8 cellular contexts compared by ENCODE assay signal in the genomic region with DNA sequence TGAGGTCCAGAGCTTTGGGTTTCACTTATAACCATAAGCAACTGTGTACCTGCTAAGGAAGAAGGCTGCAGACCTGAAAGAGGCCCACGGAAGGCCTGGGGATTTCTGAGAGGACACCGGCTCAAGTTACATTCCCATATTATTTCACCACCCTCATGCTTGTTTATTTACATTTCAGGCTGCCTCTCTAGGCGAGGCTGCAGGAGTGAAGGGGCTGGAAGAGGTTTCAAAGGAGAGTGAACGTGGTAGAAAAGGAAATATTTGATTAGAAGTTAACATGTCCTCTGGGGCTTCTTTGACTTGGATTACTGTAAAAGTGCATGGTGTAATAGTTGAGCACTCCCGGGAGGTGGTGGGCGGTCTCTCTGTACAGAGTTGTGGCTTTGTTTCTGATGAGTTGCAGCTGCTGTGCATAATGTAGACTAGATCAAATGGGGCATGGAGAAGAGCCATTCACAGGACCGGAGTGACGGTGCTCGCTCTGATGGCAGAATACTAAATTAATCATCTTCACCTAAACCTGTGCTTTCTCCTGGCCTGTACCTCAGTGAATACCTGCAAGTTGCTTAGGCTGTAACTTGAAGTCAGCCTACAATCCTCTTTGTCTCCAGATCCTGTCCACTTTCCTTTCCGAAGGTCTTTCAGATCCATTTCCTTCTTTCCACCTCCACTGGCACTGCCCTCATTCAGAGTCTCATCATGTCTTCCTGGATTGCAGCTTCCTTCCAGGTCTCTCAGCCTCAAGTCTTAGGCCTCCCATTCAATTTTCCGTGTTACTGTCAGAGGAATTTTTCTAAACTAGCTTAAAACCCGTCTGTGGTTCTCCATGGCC. TPM values are rescaled to one million over a fixed set of nuclear protein-coding genes. Genes with fewer than 3 reads are reported as not detected.
A peak's percentile ranks its signal among the peaks of the same experiment; 100 is the strongest.
DNase-seq lines count a peak whose midpoint lies in the region; ATAC-seq, FAIRE-seq and TF ChIP-seq lines count a peak whose summit lies in the region.

No MANE protein-coding gene starts in this region.

- ATAC-seq in aorta (ENCODE audit: low FRiP score), result no peak

- H3K27me3 ChIP-seq in aorta (ENCODE audit: control insufficient read depth in 1 of 2, insufficient read depth in 2 of 2, low read length in 1 of 2), result no peaks in the 10 kb centered on the region

- POLR2A ChIA-PET in HEK293 (lab: Yijun Ruan, JAX), result no interaction called here

- H3K9me3 ChIP-seq in HEK293 (ENCODE audit: control insufficient read depth, insufficient read depth, low read depth, low read length) (no peaks in the 10 kb centered on the region), aorta (ENCODE audit: control insufficient read depth, low read length) (no peaks in the 10 kb centered on the region)

- FAIRE-seq in D721Med (lab: Jason Lieb, UNC), result no peak

- CTCF ChIA-PET in HEK293 (lab: Yijun Ruan, JAX), result interaction anchor here (0.7 to 2.1 kb wide), 5 partner anchors 19 to 50 kb away, joined by 3 to 11 read pairs (median 4); no protein-coding TSS in a partner anchor

- 88 to 91% methylated on average over 12 of the region's 12 CpGs for WGBS in aorta, 2 donors

- H3K36me3 ChIP-seq in HEK293 (ENCODE audit: control insufficient read depth in 2 of 2, insufficient read depth in 1 of 2, low read length in 2 of 2) (peaks cover 0 to 3% of the 10 kb centered on the region in 2 experiments; a peak in 1 of 3 replicates), aorta (ENCODE audit: control insufficient read depth in 1 of 2, insufficient read depth in 2 of 2, low read length in 1 of 2) (no peaks in the 10 kb centered on the region)

- DNase-seq in RPMI7951 (ENCODE audit: low read depth) (peak; percentile 56), epithelial cell of esophagus (ENCODE audit: low read depth) (peak; percentile 63), skeletal muscle cell (ENCODE audit: low read depth) (peak; percentile 84), D721Med (ENCODE audit: insufficient read length, low spot score) (no peak), OCI-M1 (lab: John Stamatoyannopoulos, UW) (no peak), aorta (no peak)

- H3K27ac ChIP-seq in C4-2B (peak overlapping the region; percentile 53), HEK293 (ENCODE audit: extremely low read depth, low read depth, low read length) (peak overlapping the region; percentile 85), aorta (ENCODE audit: low read depth in 1 of 2, low read length in 2 of 2) (no peak overlapping the region)

- intact Hi-C loops in aorta (cut with DNase I), result loop anchor here in 1 of 2 donors (10.0 kb wide), 1 partner anchor 82 kb away; a partner anchor contains a TSS

- TF ChIP-seq CTCF in C4-2B (conservative IDR thresholded peaks at IDR 0.05) (no peak), HEK293 (tag by site-specific recombination; IDR thresholded peaks at IDR 0.05) (no peak), epithelial cell of esophagus (IDR thresholded peaks at IDR 0.05; ENCODE audit: insufficient read depth, low read depth, low read length, missing control alignments) (no peak), D721Med (IDR thresholded peaks at IDR 0.05; ENCODE audit: insufficient read depth, missing control alignments) (no peak)

- peaks cover 28% of the 10 kb centered on the region for H3K4me1 ChIP-seq in HEK293 (ENCODE audit: control insufficient read depth, insufficient read depth, low read length)
- peaks cover 0 to 2% of the 10 kb centered on the region in 2 donors for H3K4me1 ChIP-seq in aorta (ENCODE audit: control insufficient read depth in 1 of 2, insufficient read depth in 2 of 2, low read length in 2 of 2)

- H3K4me3 ChIP-seq in HEK293 (ENCODE audit: low read depth, low read length), result no peak overlapping the region
- no peak overlapping the region for H3K4me3 ChIP-seq in epithelial cell of esophagus (ENCODE audit: low read length)
- H3K4me3 ChIP-seq in skeletal muscle cell (ENCODE audit: low read depth, low read length), result peak overlapping the region; percentile 3
- H3K4me3 ChIP-seq in aorta (ENCODE audit: low read length in 2 of 2), result no peak overlapping the region

TF ChIP-seq in HEK293, 187 proteins besides CTCF, POLR2A, EP300 and RAD21 (continues in another document):
- TF ChIP-seq FEZF1 (tag by site-specific recombination; IDR thresholded peaks at IDR 0.05) (peak; percentile 99), ZFP3 (tag by site-specific recombination; IDR thresholded peaks at IDR 0.05; ENCODE audit: low read depth) (no peak), GFI1B (tag by site-specific recombination; IDR thresholded peaks at IDR 0.05) (0 out of 2 replicates have a peak, but pooled peaks have one; percentile 12), ZNF664 (tag by site-specific recombination; IDR thresholded peaks at IDR 0.05) (no peak), ZNF76 (tag by site-specific recombination; IDR thresholded peaks at IDR 0.05; ENCODE audit: borderline replicate concordance, low read depth) (no peak), HOXA7 (CRISPR knock-in tag; IDR thresholded peaks at IDR 0.05; ENCODE audit: borderline replicate concordance) (no peak), REPIN1 (tag by site-specific recombination; IDR thresholded peaks at IDR 0.05; ENCODE audit: low read depth) (0 out of 2 replicates have a peak, but pooled peaks have one; percentile 35), KLF10 (tag by site-specific recombination; IDR thresholded peaks at IDR 0.05) (peak; percentile 53; the same call in 1 of the 2 replicates), ZNF670 (tag by site-specific recombination; IDR thresholded peaks at IDR 0.05; ENCODE audit: low read depth) (no peak), ZNF10 (tag by site-specific recombination; IDR thresholded peaks at IDR 0.05) (peak; percentile 67; the same call in 1 of the 2 replicates), ZNF629 (tag by site-specific recombination; IDR thresholded peaks at IDR 0.05) (peak; percentile 82), ZNF324 (tag by site-specific recombination; IDR thresholded peaks at IDR 0.05) (no peak; the same call in 1 of the 2 replicates), ZNF24 (tag by site-specific recombination; IDR thresholded peaks at IDR 0.05) (peak; percentile 84)
- TF ChIP-seq, protein P1, sequence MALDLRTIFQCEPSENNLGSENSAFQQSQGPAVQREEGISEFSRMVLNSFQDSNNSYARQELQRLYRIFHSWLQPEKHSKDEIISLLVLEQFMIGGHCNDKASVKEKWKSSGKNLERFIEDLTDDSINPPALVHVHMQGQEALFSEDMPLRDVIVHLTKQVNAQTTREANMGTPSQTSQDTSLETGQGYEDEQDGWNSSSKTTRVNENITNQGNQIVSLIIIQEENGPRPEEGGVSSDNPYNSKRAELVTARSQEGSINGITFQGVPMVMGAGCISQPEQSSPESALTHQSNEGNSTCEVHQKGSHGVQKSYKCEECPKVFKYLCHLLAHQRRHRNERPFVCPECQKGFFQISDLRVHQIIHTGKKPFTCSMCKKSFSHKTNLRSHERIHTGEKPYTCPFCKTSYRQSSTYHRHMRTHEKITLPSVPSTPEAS (tag by site-specific recombination; IDR thresholded peaks at IDR 0.05), result peak; percentile 35; the same call in 1 of the 2 replicates
- TF ChIP-seq, protein P2, sequence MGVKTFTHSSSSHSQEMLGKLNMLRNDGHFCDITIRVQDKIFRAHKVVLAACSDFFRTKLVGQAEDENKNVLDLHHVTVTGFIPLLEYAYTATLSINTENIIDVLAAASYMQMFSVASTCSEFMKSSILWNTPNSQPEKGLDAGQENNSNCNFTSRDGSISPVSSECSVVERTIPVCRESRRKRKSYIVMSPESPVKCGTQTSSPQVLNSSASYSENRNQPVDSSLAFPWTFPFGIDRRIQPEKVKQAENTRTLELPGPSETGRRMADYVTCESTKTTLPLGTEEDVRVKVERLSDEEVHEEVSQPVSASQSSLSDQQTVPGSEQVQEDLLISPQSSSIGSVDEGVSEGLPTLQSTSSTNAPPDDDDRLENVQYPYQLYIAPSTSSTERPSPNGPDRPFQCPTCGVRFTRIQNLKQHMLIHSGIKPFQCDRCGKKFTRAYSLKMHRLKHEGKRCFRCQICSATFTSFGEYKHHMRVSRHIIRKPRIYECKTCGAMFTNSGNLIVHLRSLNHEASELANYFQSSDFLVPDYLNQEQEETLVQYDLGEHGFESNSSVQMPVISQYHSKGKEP (tag by site-specific recombination; IDR thresholded peaks at IDR 0.05), result peak; percentile 96
- TF ChIP-seq, protein P3, sequence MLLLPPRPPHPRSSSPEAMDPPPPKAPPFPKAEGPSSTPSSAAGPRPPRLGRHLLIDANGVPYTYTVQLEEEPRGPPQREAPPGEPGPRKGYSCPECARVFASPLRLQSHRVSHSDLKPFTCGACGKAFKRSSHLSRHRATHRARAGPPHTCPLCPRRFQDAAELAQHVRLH (tag by site-specific recombination; IDR thresholded peaks at IDR 0.05), result peak; percentile 87
- TF ChIP-seq, protein P4, sequence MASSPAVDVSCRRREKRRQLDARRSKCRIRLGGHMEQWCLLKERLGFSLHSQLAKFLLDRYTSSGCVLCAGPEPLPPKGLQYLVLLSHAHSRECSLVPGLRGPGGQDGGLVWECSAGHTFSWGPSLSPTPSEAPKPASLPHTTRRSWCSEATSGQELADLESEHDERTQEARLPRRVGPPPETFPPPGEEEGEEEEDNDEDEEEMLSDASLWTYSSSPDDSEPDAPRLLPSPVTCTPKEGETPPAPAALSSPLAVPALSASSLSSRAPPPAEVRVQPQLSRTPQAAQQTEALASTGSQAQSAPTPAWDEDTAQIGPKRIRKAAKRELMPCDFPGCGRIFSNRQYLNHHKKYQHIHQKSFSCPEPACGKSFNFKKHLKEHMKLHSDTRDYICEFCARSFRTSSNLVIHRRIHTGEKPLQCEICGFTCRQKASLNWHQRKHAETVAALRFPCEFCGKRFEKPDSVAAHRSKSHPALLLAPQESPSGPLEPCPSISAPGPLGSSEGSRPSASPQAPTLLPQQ (tag by site-specific recombination; IDR thresholded peaks at IDR 0.05), result peak; percentile 55; the same call in 1 of the 2 replicates
- TF ChIP-seq, protein P5, sequence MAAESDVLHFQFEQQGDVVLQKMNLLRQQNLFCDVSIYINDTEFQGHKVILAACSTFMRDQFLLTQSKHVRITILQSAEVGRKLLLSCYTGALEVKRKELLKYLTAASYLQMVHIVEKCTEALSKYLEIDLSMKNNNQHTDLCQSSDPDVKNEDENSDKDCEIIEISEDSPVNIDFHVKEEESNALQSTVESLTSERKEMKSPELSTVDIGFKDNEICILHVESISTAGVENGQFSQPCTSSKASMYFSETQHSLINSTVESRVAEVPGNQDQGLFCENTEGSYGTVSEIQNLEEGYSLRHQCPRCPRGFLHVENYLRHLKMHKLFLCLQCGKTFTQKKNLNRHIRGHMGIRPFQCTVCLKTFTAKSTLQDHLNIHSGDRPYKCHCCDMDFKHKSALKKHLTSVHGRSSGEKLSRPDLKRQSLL (tag by site-specific recombination; IDR thresholded peaks at IDR 0.05), result no peak

RNA-seq across cellular contexts. Expression of a gene that starts 1.9 kb away (rescaled TPM):
- total RNA-seq in RPMI7951 (2014; rRNA removed; shearing (Covaris generic)), result 31.8 and 61.6 TPM in 2 replicates
- total RNA-seq in aorta, result 10 to 100 TPM; 48.8 to 58.5 TPM
- polyA plus RNA-seq in aorta, result 1 to 10 TPM; 4.1 to 6.5 TPM

RNA-seq across cellular contexts. Expression of a gene that starts 43.0 kb away (rescaled TPM):
- total RNA-seq in RPMI7951 (2014; rRNA removed; shearing (Covaris generic)), result not detected in 2 replicates
- not detected for total RNA-seq in aorta
- 1 to 10 TPM in 1 of 2 donors, not detected in 1; 1.9 TPM for polyA plus RNA-seq in aorta

Comparison
In these comparisons a context has a peak if more than half of its experiments do, and no peak if none do; other contexts are left out.
1. H3K27ac ChIP-seq: peak in C4-2B (single experiment) and HEK293 (single experiment); none in aorta (0 of 2).
2. DNase-seq: peak in RPMI7951 (single experiment), epithelial cell of esophagus (single experiment) and skeletal muscle cell (single experiment); none in D721Med (single experiment), OCI-M1 (single experiment) and aorta (0 of 2).